In genomic region chr20:47347661-47348462, GRCh38 we compare ENCODE assay signal across 11 cellular contexts. TPM values are rescaled to one million over a fixed set of nuclear protein-coding genes. Genes with fewer than 3 reads are reported as not detected.
DNase-seq lines count a peak whose midpoint lies in the region; ATAC-seq and TF ChIP-seq lines count a peak whose summit lies in the region.
"Had no signal": no experiment of that assay in that cellular context is flagged by ENCODE, and none has a peak within 500 bp of the region (broad histone marks: within the 10 kb centered on the region; RNA-seq: fewer than 3 reads in every experiment).

No MANE protein-coding gene starts in this region.

- H3K36me3 ChIP-seq in IMR-90 (ENCODE audit: control insufficient read depth, insufficient read depth, low read length) (peaks cover 11% of the 10 kb centered on the region; the same call in 1 of the 2 replicates), left lung (peaks cover 0 to 18% of the 10 kb centered on the region in 2 donors), spleen (peaks cover 0 to 63% (median 11%) of the 10 kb centered on the region in 6 donors)

- DNase-seq in IMR-90 (no peak), astrocyte of the hippocampus (ENCODE audit: low read depth, low spot score) (peak; percentile 35), left lung (no peak), spleen (no peak), SKM-1 (lab: John Stamatoyannopoulos, UW; ENCODE audit: unreplicated experiment) (no peak), posterior cingulate gyrus (no peak)
- DNase-seq in activated CD4-positive, alpha-beta T cell treated with anti-CD3 and anti-CD28 coated beads, Interleukin-2, amount 50 U/mL, for 1 hour, result no peak
- DNase-seq: amniotic stem cell; NCI-H446 treated with DMSO at 0.1 percent for 48 hours; stimulated activated naive CD4-positive, alpha-beta T cell had no signal

- H2BK120ac ChIP-seq in IMR-90 (ENCODE audit: low read depth, low read length), result peak overlapping the region; percentile 74

- H4K5ac ChIP-seq in IMR-90 (ENCODE audit: low read depth, low read length), result peak overlapping the region; percentile 92; the same call in 1 of the 2 replicates

- H4K8ac ChIP-seq in IMR-90 (ENCODE audit: low read depth in 2 of 2, low read length in 2 of 2), result peak overlapping the region; percentile 9 to 78; a peak in 3 of 4 replicates

- H3K4me2 ChIP-seq in IMR-90 (ENCODE audit: low read depth, low read length), result peak overlapping the region; percentile 35; the same call in 1 of the 2 replicates

- H3K9me3 ChIP-seq in IMR-90 (ENCODE audit: control insufficient read depth, insufficient read depth, low read length), result no peaks in the 10 kb centered on the region
- H3K9me3 ChIP-seq in left lung, result no peaks in the 10 kb centered on the region
- no peaks in the 10 kb centered on the region for H3K9me3 ChIP-seq in spleen

- peak overlapping the region; percentile 97 for H2BK5ac ChIP-seq in IMR-90 (ENCODE audit: low read depth, low read length, poor library complexity, severe bottlenecking)

- dilution Hi-C loops in IMR-90 (cut with HindIII; ENCODE audit: low sequenced_read_pairs, unreplicated experiment), result no loop called here

- TF ChIP-seq POLR2A in IMR-90 (IDR thresholded peaks at IDR 0.05; ENCODE audit: low read depth, low read length) (no peak), spleen (IDR thresholded peaks at IDR 0.05) (no peak)

- TF ChIP-seq CTCF in IMR-90 (conservative IDR thresholded peaks at IDR 0.05; ENCODE audit: low read depth, low read length) (no peak), left lung (IDR thresholded peaks at IDR 0.05) (no peak), spleen (IDR thresholded peaks at IDR 0.05 in 8 of 11, conservative IDR thresholded peaks at IDR 0.05 in 3 of 11) (no peak)

- peak overlapping the region; percentile 79 for H3K4ac ChIP-seq in IMR-90 (ENCODE audit: low read depth, low read length)

- H3K79me1 ChIP-seq in IMR-90 (ENCODE audit: low read depth in 1 of 2, low read length in 2 of 2), result peaks cover 48 to 92% of the 10 kb centered on the region in 2 experiments

- 0 out of 2 replicates have a peak overlapping the region, but pooled peaks have one; percentile 85 for H2AK5ac ChIP-seq in IMR-90 (ENCODE audit: low read depth, low read length)

- no peak overlapping the region for H2AFZ ChIP-seq in IMR-90 (replicated peaks; ENCODE audit: low read length, poor library complexity)

- peak overlapping the region; percentile 80 for H4K91ac ChIP-seq in IMR-90 (ENCODE audit: insufficient read depth, low read depth, low read length)

- peaks cover 38% of the 10 kb centered on the region for H3K4me1 ChIP-seq in IMR-90 (ENCODE audit: control insufficient read depth, insufficient read depth, low read length)
- H3K4me1 ChIP-seq in left lung, result peaks cover 46 to 59% of the 10 kb centered on the region in 2 donors
- peaks cover 53 to 99% (median 74%) of the 10 kb centered on the region in 6 donors for H3K4me1 ChIP-seq in spleen

- no peak overlapping the region for H3K56ac ChIP-seq in IMR-90 (ENCODE audit: extremely low read depth, insufficient read depth, low read length)

- peak overlapping the region; percentile 79; the same call in 2 of the 3 replicates for H2BK15ac ChIP-seq in IMR-90 (ENCODE audit: low read depth, low read length)

- POLR2A ChIA-PET in IMR-90 (lab: Charles Lee; ENCODE audit: unreplicated experiment), result interaction anchor here (1.0 to 1.3 kb wide), 2 partner anchors 7 to 9 kb away, joined by 4 to 5 read pairs; partner anchors contain the start of gene ZMYND8

- H2AK9ac ChIP-seq in IMR-90 (replicated peaks; ENCODE audit: low read depth, low read length, poor library complexity), result no peak overlapping the region

- in situ Hi-C loops in IMR-90 (cut with MboI; ENCODE audit: low sequenced_read_pairs), result no loop called here

- H3K9me1 ChIP-seq in IMR-90 (ENCODE audit: insufficient read depth, low read length), result peaks cover 25% of the 10 kb centered on the region

- no TSS peak for BruUV-seq in IMR-90 (replicated peaks; lab: Mats Ljungman, UMichigan)

- no peak overlapping the region for H3K9ac ChIP-seq in IMR-90 (ENCODE audit: low read depth, low read length)

- H3K27me3 ChIP-seq in IMR-90 (ENCODE audit: control insufficient read depth, insufficient read depth, low read length) (no peaks in the 10 kb centered on the region), left lung (no peaks in the 10 kb centered on the region), spleen (replicated peaks in 1 of 7) (no peaks in the 10 kb centered on the region)

- TF ChIP-seq RAD21 in IMR-90 (IDR thresholded peaks at IDR 0.05; ENCODE audit: low read length), result no peak

- ATAC-seq in IMR-90 (ENCODE audit: low read depth) (no peak), left lung (no peak), HG02798 (IDR thresholded peaks at IDR 0.05; ENCODE audit: poor library complexity, unreplicated experiment) (no peak)

- H3K27ac ChIP-seq in IMR-90 (ENCODE audit: insufficient read depth, low read length) (peak overlapping the region; percentile 67), left lung (peak overlapping the region; percentile 95 to 98), spleen (peak overlapping the region; percentile 20 to 99 (median 97))

- intact Hi-C loops in IMR-90 (cut with micrococcal nuclease), result no loop called here
- intact Hi-C loops in left lung (cut with DNase I), result no loop called here
- intact Hi-C loops in spleen (cut with DNase I; ENCODE audit: low total_unique reads), result no loop called here
- intact Hi-C loops in posterior cingulate gyrus (cut with DNase I), result no loop called here

- peak overlapping the region; percentile 67; the same call in 1 of the 2 replicates for H3K23ac ChIP-seq in IMR-90 (ENCODE audit: low read depth, low read length)

- H3K4me3 ChIP-seq in IMR-90 (ENCODE audit: insufficient read depth, low read depth, low read length) (no peak overlapping the region), left lung (no peak overlapping the region), spleen (peak overlapping the region in 1 of 8 donors; percentile 23)

- H3K14ac ChIP-seq in IMR-90 (replicated peaks; ENCODE audit: low read depth, low read length), result peak overlapping the region; percentile 86

- H4K20me1 ChIP-seq in IMR-90 (ENCODE audit: insufficient read depth, low read length), result no peaks in the 10 kb centered on the region

- no CpG with 5 or more reads among the region's 4 CpGs for WGBS in IMR-90 (ENCODE audit: extremely low coverage in 2 of 2, insufficient read length in 1 of 2), 2 experiments
- 65 to 81% (median 77%) methylated on average over 4 of the region's 4 CpGs for WGBS in spleen, 5 donors

- peak overlapping the region; percentile 73 for H2BK20ac ChIP-seq in IMR-90 (ENCODE audit: low read depth, low read length)

- CTCF ChIA-PET in IMR-90 (lab: Yijun Ruan, JAX), result interaction anchor here (0.6 to 1.0 kb wide), 2 partner anchors 36 to 200 kb away, joined by 3 read pairs; no protein-coding TSS in a partner anchor

- peak overlapping the region; percentile 95 for H3K18ac ChIP-seq in IMR-90 (ENCODE audit: low read depth, low read length)

TF ChIP-seq in IMR-90, 13 proteins besides CTCF, POLR2A, EP300 and RAD21:
- TF ChIP-seq MAZ (IDR thresholded peaks at IDR 0.05; ENCODE audit: borderline replicate concordance, low read depth, low read length) (no peak), CHD1 (IDR thresholded peaks at IDR 0.05; ENCODE audit: low read depth, low read length) (no peak), BHLHE40 (IDR thresholded peaks at IDR 0.05; ENCODE audit: low read depth, low read length) (no peak), CEBPB (IDR thresholded peaks at IDR 0.05; ENCODE audit: low read depth, low read length) (no peak), NFE2L2 (IDR thresholded peaks at IDR 0.05; ENCODE audit: low read depth, low read length) (no peak), USF2 (IDR thresholded peaks at IDR 0.05; ENCODE audit: low read depth, low read length) (no peak), MXI1 (IDR thresholded peaks at IDR 0.05; ENCODE audit: borderline replicate concordance, low read depth, low read length) (no peak), SMC3 (IDR thresholded peaks at IDR 0.05; ENCODE audit: low read depth, low read length) (no peak)

RNA-seq across cellular contexts. Expression of gene ZMYND8, which starts 8.6 kb away (rescaled TPM):
- total RNA-seq in IMR-90 (2012; rRNA removed), result 23.6 and 24.0 TPM in 2 replicates
- 28.2 and 28.3 TPM in 2 replicates for polyA plus RNA-seq in IMR-90 (2012; rRNA removed)
- 12.6 and 14.1 TPM in 2 replicates for polyA plus RNA-seq in IMR-90 (2012; cell fraction: cytosol; rRNA removed)
- polyA plus RNA-seq in IMR-90 (2012; cell fraction: nucleus; rRNA removed; ENCODE audit: low replicate concordance), result 43.6 and 72.5 TPM in 2 replicates
- 10 to 100 TPM; 38.9 to 39.8 TPM for total RNA-seq in left lung
- 10 to 100 TPM; 30.3 to 64.0 (median 56.0) TPM for total RNA-seq in spleen
- polyA plus RNA-seq in spleen, result 10 to 100 TPM; 12.5 to 16.8 (median 15.6) TPM
